Comparison of ENCODE assay signal across 29 cellular contexts in the genomic region with DNA sequence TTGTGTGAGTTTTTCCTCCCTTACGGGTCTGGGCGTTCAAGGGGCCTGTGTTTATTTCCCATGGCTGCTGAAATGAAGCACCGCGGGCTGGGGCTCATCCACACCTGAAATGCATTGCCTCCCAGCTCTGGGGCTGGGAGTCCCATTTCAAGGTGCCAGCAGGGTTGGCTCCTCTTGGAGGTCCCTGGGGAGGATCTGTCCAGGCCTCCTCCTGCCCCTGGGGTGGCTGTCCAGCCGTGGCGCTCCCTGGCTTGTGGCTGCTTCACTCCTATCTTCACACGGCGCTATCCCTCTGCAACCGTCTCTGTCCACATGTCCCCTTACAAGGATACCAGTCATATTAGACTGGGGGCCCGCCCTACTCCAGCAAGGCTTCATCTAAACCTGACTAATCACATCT. TPM values are rescaled to one million over a fixed set of nuclear protein-coding genes. Genes with fewer than 3 reads are reported as not detected.
"Had no signal": no experiment of that assay in that cellular context is flagged by ENCODE, and none has a peak within 500 bp of the region (broad histone marks: within the 10 kb centered on the region; RNA-seq: fewer than 3 reads in every experiment).

No MANE protein-coding gene starts in this region.

- H3K4me1 ChIP-seq: foreskin keratinocyte, left ventricle myocardium inferior had no signal

- DNase-seq: activated CD4-positive, alpha-beta T cell treated with anti-CD3 and anti-CD28 coated beads, Interleukin-2, amount 50 U/mL, for 48 hours; activated CD8-positive, alpha-beta memory T cell treated with anti-CD3 and anti-CD28 coated beads, Interleukin-2, amount 50 U/mL, for 48 hours; activated naive CD4-positive, alpha-beta T cell treated with anti-CD3 and anti-CD28 coated beads, Interleukin-2, amount 10 ng/mL, durations not matched to agents 7 days and 5 days; activated naive CD8-positive, alpha-beta T cell treated with anti-CD3 and anti-CD28 coated beads, Interleukin-2, amount 50 U/mL, for 24 hours; activated T-cell treated with anti-CD3 and anti-CD28 coated beads, Interleukin-2, amount 50 U/mL, for 4 hours; caudate nucleus; dermis blood vessel endothelial cell; effector CD8-positive, alpha-beta T cell; foreskin keratinocyte; immature natural killer cell; kidney glomerular epithelial cell; left ventricle myocardium inferior; nucleus accumbens; sigmoid colon; stimulated activated CD4-positive, alpha-beta T cell treated with anti-CD3 and anti-CD28 coated beads, Interleukin-2, amount 100 ng/mL, for 48 hours; stimulated activated CD8-positive, alpha-beta memory T cell treated with anti-CD3 and anti-CD28 coated beads, Interleukin-4, amount 100 ng/mL, for 48 hours; stimulated activated naive B cell treated with anti-CD40 and anti-IgM and Interleukin-4, amounts not matched to agents 10 μg/mL and 1 μg/mL and 100 μg/mL, for 72 hours; T-helper 9 cell; testis; trophoblast cell had no signal

- H3K27ac ChIP-seq: foreskin keratinocyte, left ventricle myocardium inferior, sigmoid colon, testis, vagina had no signal

- H3K4me3 ChIP-seq: left ventricle myocardium inferior, sigmoid colon, smooth muscle cell, testis, vagina had no signal

- H3K27ac Mint-ChIP-seq: activated naive CD4-positive, alpha-beta T cell treated with anti-CD3 and anti-CD28 coated beads, Interleukin-2, amount 10 ng/mL, durations not matched to agents 7 days and 5 days; activated naive CD8-positive, alpha-beta T cell treated with anti-CD3 and anti-CD28 coated beads, Interleukin-2, amount 50 U/mL, for 24 hours; immature natural killer cell; natural killer cell treated with Interleukin-12 subunit alpha and Interleukin-12 subunit beta and Interleukin-15 and Interleukin-18, amount 100 ng/mL, for 72 hours; stimulated activated naive B cell treated with anti-CD40 and anti-IgM and Interleukin-4, amounts not matched to agents 10 μg/mL and 1 μg/mL and 100 μg/mL, for 72 hours; WTC11 had no signal

- H3K4me3 Mint-ChIP-seq: activated naive CD4-positive, alpha-beta T cell treated with anti-CD3 and anti-CD28 coated beads, Interleukin-2, amount 10 ng/mL, durations not matched to agents 7 days and 5 days; activated naive CD8-positive, alpha-beta T cell treated with anti-CD3 and anti-CD28 coated beads, Interleukin-2, amount 50 U/mL, for 24 hours; activated T-cell treated with anti-CD3 and anti-CD28 coated beads, Interleukin-2, amount 50 U/mL, for 4 hours; brain; immature natural killer cell; natural killer cell treated with Interleukin-12 subunit alpha and Interleukin-12 subunit beta and Interleukin-15 and Interleukin-18, amount 100 ng/mL, for 72 hours; stimulated activated naive B cell treated with anti-CD40 and anti-IgM and Interleukin-4, amounts not matched to agents 10 μg/mL and 1 μg/mL and 100 μg/mL, for 72 hours; WTC11 had no signal

- H3K4me1 Mint-ChIP-seq: activated naive CD8-positive, alpha-beta T cell treated with anti-CD3 and anti-CD28 coated beads, Interleukin-2, amount 50 U/mL, for 24 hours; immature natural killer cell had no signal

- H3K36me3 Mint-ChIP-seq: activated naive CD4-positive, alpha-beta T cell treated with anti-CD3 and anti-CD28 coated beads, Interleukin-2, amount 10 ng/mL, durations not matched to agents 7 days and 5 days; brain; immature natural killer cell; natural killer cell treated with Interleukin-12 subunit alpha and Interleukin-12 subunit beta and Interleukin-15 and Interleukin-18, amount 100 ng/mL, for 72 hours; stimulated activated naive B cell treated with anti-CD40 and anti-IgM and Interleukin-4, amounts not matched to agents 10 μg/mL and 1 μg/mL and 100 μg/mL, for 72 hours; WTC11 had no signal

- H3K9me3 ChIP-seq: left ventricle myocardium inferior, sigmoid colon, testis, vagina had no signal

- ATAC-seq: activated naive CD8-positive, alpha-beta T cell treated with anti-CD3 and anti-CD28 coated beads, Interleukin-2, amount 50 U/mL, for 24 hours; activated T-cell treated with anti-CD3 and anti-CD28 coated beads, Interleukin-2, amount 50 U/mL, for 4 hours; foreskin keratinocyte; natural killer cell treated with Interleukin-12 subunit alpha and Interleukin-12 subunit beta and Interleukin-15 and Interleukin-18, amount 100 ng/mL, for 72 hours; stimulated activated naive B cell treated with anti-CD40 and anti-IgM and Interleukin-4, amounts not matched to agents 10 μg/mL and 1 μg/mL and 100 μg/mL, for 72 hours; WTC11 had no signal

- H3K9me3 Mint-ChIP-seq: activated naive CD4-positive, alpha-beta T cell treated with anti-CD3 and anti-CD28 coated beads, Interleukin-2, amount 10 ng/mL, durations not matched to agents 7 days and 5 days; activated naive CD8-positive, alpha-beta T cell treated with anti-CD3 and anti-CD28 coated beads, Interleukin-2, amount 50 U/mL, for 24 hours; activated T-cell treated with anti-CD3 and anti-CD28 coated beads, Interleukin-2, amount 50 U/mL, for 4 hours; brain; natural killer cell treated with Interleukin-12 subunit alpha and Interleukin-12 subunit beta and Interleukin-15 and Interleukin-18, amount 100 ng/mL, for 72 hours; WTC11 had no signal

- H3K36me3 ChIP-seq: left ventricle myocardium inferior, sigmoid colon, vagina had no signal

- H3K27me3 ChIP-seq: testis, vagina had no signal

RNA-seq across cellular contexts. Expression of a gene that starts 41.1 kb away (rescaled TPM):
- total RNA-seq: activated CD8-positive, alpha-beta memory T cell treated with anti-CD3 and anti-CD28 coated beads for 36 hours; activated T-cell treated with anti-CD3 and anti-CD28 coated beads, Interleukin-2, amount 50 U/mL, for 4 hours; dermis blood vessel endothelial cell; foreskin keratinocyte; left ventricle myocardium inferior; natural killer cell treated with Interleukin-12 subunit alpha and Interleukin-12 subunit beta and Interleukin-15 and Interleukin-18, amount 100 ng/mL, for 72 hours; renal cortical epithelial cell; sigmoid colon; T-helper 1 cell treated with Interleukin-12 subunit alpha and Interleukin-12 subunit beta and Interleukin-4 antibody, amounts not matched to agents 30 ng/mL and 1 ng/mL, for 36 hours; vagina had no signal
- polyA plus RNA-seq: esophagus, foreskin keratinocyte, immature natural killer cell, sigmoid colon, smooth muscle cell had no signal
